In the genomic region with DNA sequence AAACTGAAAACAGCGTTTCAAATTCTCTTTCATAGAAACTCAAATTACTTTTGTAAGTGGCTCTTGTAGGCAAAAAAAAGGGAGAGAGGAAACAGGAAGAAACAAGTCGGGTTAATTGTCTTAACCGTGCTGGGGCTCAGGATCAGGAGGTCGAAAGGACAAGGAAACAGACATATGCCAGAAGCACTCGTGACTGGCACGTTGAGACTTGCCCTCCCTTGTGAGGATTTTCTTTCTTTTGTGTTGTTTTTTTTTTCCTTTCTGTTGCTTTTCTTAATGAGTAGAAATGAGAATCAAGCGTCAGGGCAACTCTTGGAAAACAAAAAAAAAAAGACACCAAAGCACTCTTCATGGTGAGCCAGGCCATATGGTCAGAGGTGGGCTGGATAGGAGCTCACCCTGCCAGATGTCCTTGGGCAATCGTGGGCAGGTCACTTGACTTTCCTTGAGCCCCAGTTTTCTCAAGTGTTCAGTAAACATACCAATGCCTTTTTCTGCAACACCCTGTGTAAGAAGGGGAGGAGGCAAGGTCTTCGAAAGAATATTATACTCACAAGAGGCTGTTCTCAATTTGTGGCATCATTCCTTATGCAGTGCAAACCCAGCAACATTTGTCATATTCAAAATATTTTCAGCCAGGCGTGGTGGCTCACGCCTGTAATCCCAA, we compare ENCODE assay signal across 1 cellular context.
TF ChIP-seq lines count a peak whose summit lies in the region.

No MANE protein-coding gene starts in this region.

TF ChIP-seq in HepG2, 621 proteins besides CTCF, POLR2A, EP300 and RAD21 (continued from another document):
- TF ChIP-seq, protein P1, sequence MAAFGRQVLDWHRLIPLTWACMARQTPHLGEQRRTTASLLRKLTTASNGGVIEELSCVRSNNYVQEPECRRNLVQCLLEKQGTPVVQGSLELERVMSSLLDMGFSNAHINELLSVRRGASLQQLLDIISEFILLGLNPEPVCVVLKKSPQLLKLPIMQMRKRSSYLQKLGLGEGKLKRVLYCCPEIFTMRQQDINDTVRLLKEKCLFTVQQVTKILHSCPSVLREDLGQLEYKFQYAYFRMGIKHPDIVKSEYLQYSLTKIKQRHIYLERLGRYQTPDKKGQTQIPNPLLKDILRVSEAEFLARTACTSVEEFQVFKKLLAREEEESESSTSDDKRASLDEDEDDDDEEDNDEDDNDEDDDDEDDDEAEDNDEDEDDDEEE (CRISPR knock-in tag; IDR thresholded peaks at IDR 0.05), result no peak
TF ChIP-seq in HepG2: peak in this region for 1.
